In genomic region chr6:100230115-100230975, GRCh38 we compare ENCODE assay signal across 15 cellular contexts.
DNase-seq lines count a peak whose midpoint lies in the region; FAIRE-seq and TF ChIP-seq lines count a peak whose summit lies in the region.
"Had no signal": no experiment of that assay in that cellular context is flagged by ENCODE, and none has a peak within 500 bp of the region (broad histone marks: within the 10 kb centered on the region; RNA-seq: fewer than 3 reads in every experiment).

No MANE protein-coding gene starts in this region.

- H3K27ac ChIP-seq in ACC112 (ENCODE audit: low read depth, low read length) (no peak overlapping the region), mesendoderm (ENCODE audit: low read depth, low read length) (no peak overlapping the region), RWPE1 (no peak overlapping the region)
- H3K27ac ChIP-seq: esophagus muscularis mucosa, heart left ventricle had no signal

- no peak overlapping the region for H2BK15ac ChIP-seq in mesendoderm (replicated peaks; ENCODE audit: low read depth)

- no peak overlapping the region for H3K9ac ChIP-seq in mesendoderm (ENCODE audit: low read length)

- no peak overlapping the region for H2BK120ac ChIP-seq in mesendoderm (ENCODE audit: low read depth, low read length)

- FAIRE-seq in GM19239 (lab: Jason Lieb, UNC) (peak; percentile 56), urothelium cell line (lab: Jason Lieb, UNC) (no peak)

- peaks cover 27% of the 10 kb centered on the region for H3K4me1 Mint-ChIP-seq in T-helper 2 cell treated with Interferon-gamma antibody and Interleukin-4, amounts not matched to agents 5 μg/mL and 100 μg/mL, for 36 hours (ENCODE audit: low read depth)

- no peaks in the 10 kb centered on the region for H3K36me3 Mint-ChIP-seq in T-helper 2 cell treated with Interferon-gamma antibody and Interleukin-4, amounts not matched to agents 5 μg/mL and 100 μg/mL, for 36 hours (ENCODE audit: low read depth)
- H3K36me3 Mint-ChIP-seq: brain had no signal

- H3K56ac ChIP-seq in mesendoderm (ENCODE audit: low read length) = no peak overlapping the region

- no peak overlapping the region for H4K5ac ChIP-seq in mesendoderm (ENCODE audit: low read length)

- no peak overlapping the region for H3K23ac ChIP-seq in mesendoderm (ENCODE audit: low read length)

- H2AFZ ChIP-seq in ACC112 (ENCODE audit: low read length, unreplicated experiment) = peak overlapping the region; percentile 22

- DNase-seq in GM19239 (ENCODE audit: insufficient read length, low spot score) (no peak), myocyte (ENCODE audit: low read depth) (peak; percentile 98), mesendoderm (no peak), RWPE1 (ENCODE audit: low spot score) (no peak), urothelium cell line (ENCODE audit: low spot score) (no peak), NCI-H1930 (lab: John Stamatoyannopoulos, UW) (no peak)
- peak; percentile 7 for DNase-seq in T-helper 2 cell treated with Interferon-gamma antibody and Interleukin-4, amounts not matched to agents 5 μg/mL and 100 μg/mL, for 36 hours (ENCODE audit: low spot score)
- DNase-seq: activated B cell treated with CpG ODN at 0.5 μM for 24 hours, heart left ventricle, midbrain, NCI-H1694 treated with DMSO at 0.1 percent for 48 hours had no signal

- no peak overlapping the region for H3K18ac ChIP-seq in mesendoderm (ENCODE audit: low read length)

- H3K79me2 ChIP-seq in ACC112 (ENCODE audit: control insufficient read depth, insufficient read depth, low read length, unreplicated experiment) (no peaks in the 10 kb centered on the region), mesendoderm (ENCODE audit: control insufficient read depth, insufficient read depth, low read length) (no peaks in the 10 kb centered on the region)

- no peak overlapping the region for H3K4me2 ChIP-seq in mesendoderm (ENCODE audit: low read length)

- H3K79me1 ChIP-seq in mesendoderm (ENCODE audit: low read length) = no peaks in the 10 kb centered on the region

- H3K4me1 ChIP-seq in ACC112 (ENCODE audit: control insufficient read depth, insufficient read depth, low read length, unreplicated experiment) (peaks cover 20% of the 10 kb centered on the region), mesendoderm (ENCODE audit: control insufficient read depth, low read depth, low read length) (peaks cover 5% of the 10 kb centered on the region)

- no peak for TF ChIP-seq CTCF in RWPE1 (conservative IDR thresholded peaks at IDR 0.05; ENCODE audit: low read depth)

- no peak overlapping the region for H2AK5ac ChIP-seq in mesendoderm (ENCODE audit: low read length)

- no peak overlapping the region for H4K8ac ChIP-seq in mesendoderm (ENCODE audit: low read depth, low read length)

- H3K36me3 ChIP-seq in ACC112 (ENCODE audit: insufficient read depth, low read length) (no peaks in the 10 kb centered on the region), mesendoderm (ENCODE audit: control insufficient read depth, insufficient read depth, low read length) (no peaks in the 10 kb centered on the region)
- H3K36me3 ChIP-seq: esophagus muscularis mucosa, heart left ventricle had no signal

- H2BK5ac ChIP-seq in mesendoderm (ENCODE audit: low read length) = no peak overlapping the region

- no peaks in the 10 kb centered on the region for H3K27me3 ChIP-seq in ACC112 (ENCODE audit: insufficient read depth, low read length)
- H3K27me3 ChIP-seq in mesendoderm (ENCODE audit: insufficient read depth, low read length, poor library complexity) = no peaks in the 10 kb centered on the region
- H3K27me3 ChIP-seq: esophagus muscularis mucosa had no signal

- POLR2A ChIA-PET in RWPE1 (lab: Yijun Ruan, JAX; ENCODE audit: low non-redundant PET) = no interaction called here

- H3K27ac Mint-ChIP-seq in T-helper 2 cell treated with Interferon-gamma antibody and Interleukin-4, amounts not matched to agents 5 μg/mL and 100 μg/mL, for 36 hours = peak overlapping the region; percentile 46
- H3K27ac Mint-ChIP-seq: activated B cell treated with CpG ODN at 0.5 μM for 24 hours; activated naive CD4-positive, alpha-beta T cell treated with anti-CD3 and anti-CD28 coated beads, Interleukin-2, amount 50 U/mL, for 72 hours had no signal

- H3K4me3 ChIP-seq in ACC112 (ENCODE audit: low read depth, low read length) (no peak overlapping the region), mesendoderm (ENCODE audit: low read length) (no peak overlapping the region)
- H3K4me3 ChIP-seq: heart left ventricle had no signal

- no CpG with 5 or more reads among the region's 6 CpGs for WGBS in mesendoderm (ENCODE audit: extremely low coverage, insufficient coverage, low lambda C conversion rate)

- CTCF ChIA-PET in RWPE1 (lab: Yijun Ruan, JAX) = interaction anchor here (0.6 to 0.8 kb wide), 3 partner anchors 20 to 123 kb away, joined by 3 read pairs; no protein-coding TSS in a partner anchor

- H3K27me3 Mint-ChIP-seq in T-helper 2 cell treated with Interferon-gamma antibody and Interleukin-4, amounts not matched to agents 5 μg/mL and 100 μg/mL, for 36 hours (ENCODE audit: low read depth) = peaks cover 8% of the 10 kb centered on the region
- H3K27me3 Mint-ChIP-seq: activated B cell treated with CpG ODN at 0.5 μM for 24 hours had no signal

- H3K9me3 Mint-ChIP-seq in T-helper 2 cell treated with Interferon-gamma antibody and Interleukin-4, amounts not matched to agents 5 μg/mL and 100 μg/mL, for 36 hours = no peaks in the 10 kb centered on the region
- H3K9me3 Mint-ChIP-seq: activated B cell treated with CpG ODN at 0.5 μM for 24 hours, brain had no signal

- no peak overlapping the region for H3K4ac ChIP-seq in mesendoderm (ENCODE audit: low read depth, low read length)

- H3K4me3 Mint-ChIP-seq in T-helper 2 cell treated with Interferon-gamma antibody and Interleukin-4, amounts not matched to agents 5 μg/mL and 100 μg/mL, for 36 hours = peak overlapping the region; percentile 39
- H3K4me3 Mint-ChIP-seq: activated B cell treated with CpG ODN at 0.5 μM for 24 hours had no signal

Comparison
In these comparisons a context has a peak if more than half of its experiments do, and no peak if none do; other contexts are left out.
1. DNase-seq: peak in T-helper 2 cell treated with Interferon-gamma antibody and Interleukin-4, amounts not matched to agents 5 μg/mL and 100 μg/mL, for 36 hours (single experiment) and myocyte (single experiment); none in GM19239 (single experiment), mesendoderm (single experiment), RWPE1 (single experiment), urothelium cell line (single experiment) and NCI-H1930 (0 of 2).